ENCODE assay signal across 9 cellular contexts in genomic region chr2:1745171-1746023, GRCh38. TPM values are rescaled to one million over a fixed set of nuclear protein-coding genes. Genes with fewer than 3 reads are reported as not detected.
DNase-seq lines count a peak whose midpoint lies in the region; ATAC-seq, FAIRE-seq and TF ChIP-seq lines count a peak whose summit lies in the region.
"Had no signal": no experiment of that assay in that cellular context is flagged by ENCODE, and none has a peak within 500 bp of the region (broad histone marks: within the 10 kb centered on the region; RNA-seq: fewer than 3 reads in every experiment).

No MANE protein-coding gene starts in this region.

- no peak for TF ChIP-seq POLR2A in H1 (IDR thresholded peaks at IDR 0.05; ENCODE audit: control extremely low read depth in 1 of 2, low read depth in 2 of 2, low read length in 2 of 2)

- no peak overlapping the region; the same call in 1 of the 2 replicates for H2AK5ac ChIP-seq in H1 (ENCODE audit: low read depth, low read length)

- H3K18ac ChIP-seq in H1 (ENCODE audit: extremely low read depth, low read length): peak overlapping the region; percentile 86

- no peak overlapping the region for H3K56ac ChIP-seq in H1 (replicated peaks; ENCODE audit: insufficient read length, low read depth, low read length)

- CTCF ChIA-PET in H1 (lab: Charles Lee; ENCODE audit: partially characterized antibody): interaction anchor here (0.8 to 1.5 kb wide), 5 partner anchors 8 to 155 kb away, joined by 3 to 4 read pairs (median 3); no protein-coding TSS in a partner anchor

- H3K27me3 ChIP-seq in H1 (replicated peaks in 1 of 4; ENCODE audit: control insufficient read depth in 3 of 4, extremely low read depth in 1 of 4, insufficient read depth in 3 of 4, low read length in 3 of 4) (peaks cover 0 to 35% (median 13%) of the 10 kb centered on the region in 4 experiments; a peak in 5 of 7 replicates), upper lobe of right lung (peaks cover 18% of the 10 kb centered on the region)

- no peak overlapping the region for H3K27ac ChIP-seq in H1 (ENCODE audit: low read depth, low read length)
- peak overlapping the region; percentile 75 for H3K27ac ChIP-seq in upper lobe of right lung

- H3K4me3 ChIP-seq in H1 (ENCODE audit: extremely low read depth in 1 of 4, insufficient read depth in 2 of 4, low read depth in 3 of 4, low read length in 4 of 4) (peak overlapping the region; percentile 53 to 94 (median 70); a peak in 4 of 8 replicates), mucosa of descending colon (no peak overlapping the region), upper lobe of right lung (peak overlapping the region; percentile 67)

- no peak for FAIRE-seq in H1 (lab: Jason Lieb, UNC)

- no peak for TF ChIP-seq CTCF in H1 (IDR thresholded peaks at IDR 0.05; ENCODE audit: control extremely low read depth in 1 of 3, insufficient read depth in 1 of 3, low read depth in 1 of 3, low read length in 3 of 3)
- no peak for TF ChIP-seq CTCF in mucosa of descending colon (IDR thresholded peaks at IDR 0.05)
- no peak for TF ChIP-seq CTCF in upper lobe of right lung (IDR thresholded peaks at IDR 0.05)

- peaks cover 2% of the 10 kb centered on the region; the same call in 1 of the 2 replicates for H3K23me2 ChIP-seq in H1 (ENCODE audit: low read depth, low read length)

- no peak overlapping the region for H2AFZ ChIP-seq in H1 (ENCODE audit: low read length)

- H3K23ac ChIP-seq in H1 (ENCODE audit: insufficient read length): no peak overlapping the region

- H3K9ac ChIP-seq in H1 (replicated peaks in 1 of 4; ENCODE audit: extremely low read depth in 1 of 4, low read depth in 3 of 4, low read length in 3 of 4): no peak overlapping the region; a peak in 1 of 7 replicates

- H3K79me2 ChIP-seq in H1 (ENCODE audit: control insufficient read depth in 1 of 2, insufficient read depth in 2 of 2, low read length in 2 of 2): peaks cover 7 to 21% of the 10 kb centered on the region in 2 experiments

- H3K36me3 ChIP-seq in H1 (ENCODE audit: control insufficient read depth in 2 of 4, insufficient read depth in 4 of 4, low read length in 3 of 4) (no peaks in the 10 kb centered on the region; a peak in 1 of 8 replicates), mucosa of descending colon (ENCODE audit: low read depth) (no peaks in the 10 kb centered on the region), upper lobe of right lung (no peaks in the 10 kb centered on the region)

- no peak for TF ChIP-seq EP300 in H1 (IDR thresholded peaks at IDR 0.05; ENCODE audit: borderline replicate concordance in 1 of 2, low read depth in 2 of 2, low read length in 2 of 2)

- H3K9me3 ChIP-seq in H1 (ENCODE audit: insufficient read depth in 2 of 2, low read depth in 1 of 2, low read length in 1 of 2): no peaks in the 10 kb centered on the region
- H3K9me3 ChIP-seq in mucosa of descending colon: no peaks in the 10 kb centered on the region
- H3K9me3 ChIP-seq in upper lobe of right lung: no peaks in the 10 kb centered on the region

- H2BK120ac ChIP-seq in H1 (replicated peaks; ENCODE audit: low read depth, low read length): no peak overlapping the region

- H3K79me1 ChIP-seq in H1 (ENCODE audit: low read depth, low read length): no peaks in the 10 kb centered on the region; the same call in 1 of the 2 replicates

- no peak overlapping the region for H4K5ac ChIP-seq in H1 (ENCODE audit: insufficient read length, low read depth, low read length)

- H2BK12ac ChIP-seq in H1 (ENCODE audit: low read depth, low read length): 0 out of 2 replicates have a peak overlapping the region, but pooled peaks have one; percentile 39

- no peak overlapping the region for H3K4ac ChIP-seq in H1 (replicated peaks; ENCODE audit: insufficient read length, low read depth, low read length)

- no peak overlapping the region; the same call in 1 of the 2 replicates for H2BK5ac ChIP-seq in H1 (ENCODE audit: low read depth, low read length)

- no peak for TF ChIP-seq RAD21 in H1 (IDR thresholded peaks at IDR 0.05 in 1 of 2, conservative IDR thresholded peaks at IDR 0.05 in 1 of 2; ENCODE audit: low read depth in 2 of 2, low read length in 2 of 2)

- peak overlapping the region; percentile 76 to 83 for H3K4me2 ChIP-seq in H1 (ENCODE audit: insufficient read depth in 1 of 2, low read depth in 2 of 2, low read length in 2 of 2)

- ATAC-seq in mucosa of descending colon: no peak
- ATAC-seq in upper lobe of right lung: no peak

- H4K20me1 ChIP-seq in H1 (replicated peaks in 1 of 2; ENCODE audit: control insufficient read depth in 1 of 2, insufficient read depth in 2 of 2, low read length in 2 of 2): peaks cover 0 to 13% of the 10 kb centered on the region in 2 experiments

- no peak overlapping the region for H4K91ac ChIP-seq in H1 (replicated peaks; ENCODE audit: insufficient read length, low read length)

- POLR2A ChIA-PET in H1 (lab: Charles Lee; ENCODE audit: partially characterized antibody): interaction anchor here (0.8 to 2.0 kb wide), 6 partner anchors 14 to 120 kb away, joined by 3 to 7 read pairs (median 3); no protein-coding TSS in a partner anchor

- intact Hi-C loops in mucosa of descending colon (cut with DNase I, micrococcal nuclease): loop anchor here in 1 of 2 donors (10.0 kb wide), 2 partner anchors 71 to 151 kb away; no protein-coding TSS in a partner anchor
- intact Hi-C loops in upper lobe of right lung (cut with DNase I): loop anchor here (10.0 kb wide), 1 partner anchor 71 kb away; no protein-coding TSS in a partner anchor

- DNase-seq in activated CD8-positive, alpha-beta memory T cell treated with anti-CD3 and anti-CD28 coated beads for 24 hours: peak; percentile 57
- no peak for DNase-seq in activated CD8-positive, alpha-beta memory T cell treated with anti-CD3 and anti-CD28 coated beads, Interleukin-2, amount 50 U/mL, for 4 hours
- DNase-seq in H1 (ENCODE audit: low read depth in 1 of 2, low spot score in 2 of 2): peak in 1 of 2 experiments; percentile 48
- DNase-seq in mucosa of descending colon: peak in 2 of 3 donors; percentile 1 to 42
- DNase-seq in upper lobe of right lung: peak; percentile 65
- DNase-seq in NCI-H2029 treated with DMSO at 0.1 percent for 48 hours (lab: John Stamatoyannopoulos, UW): no peak
- DNase-seq in NCI-H1694 treated with DMSO at 0.1 percent for 48 hours (lab: John Stamatoyannopoulos, UW): no peak
- DNase-seq in SHP77 (lab: John Stamatoyannopoulos, UW): no peak
- DNase-seq: NCI-H1436 treated with DMSO at 0.1 percent for 48 hours had no signal

- 0 out of 2 replicates have a peak overlapping the region, but pooled peaks have one; percentile 14 for H4K8ac ChIP-seq in H1 (ENCODE audit: extremely low read depth, insufficient read depth, low read length)

- no peak overlapping the region for H3K14ac ChIP-seq in H1 (ENCODE audit: insufficient read length)

- H2BK15ac ChIP-seq in H1 (ENCODE audit: low read length): peak overlapping the region; percentile 99; the same call in 1 of the 2 replicates

- H2BK20ac ChIP-seq in H1 (ENCODE audit: low read length): no peak overlapping the region; the same call in 1 of the 2 replicates

- H3K4me1 ChIP-seq in H1 (replicated peaks in 1 of 4; ENCODE audit: control insufficient read depth in 3 of 4, insufficient read depth in 4 of 4, low read length in 3 of 4) (peaks cover 1 to 18% (median 6%) of the 10 kb centered on the region in 4 experiments; a peak in 5 of 7 replicates), mucosa of descending colon (ENCODE audit: low read depth) (peaks cover 5% of the 10 kb centered on the region), upper lobe of right lung (peaks cover 3% of the 10 kb centered on the region)

- 86% methylated on average over 16 of the region's 26 CpGs; no CpG with 5 or more reads in 1 of the 2 experiments for WGBS in H1 (ENCODE audit: extremely low coverage in 1 of 2, insufficient coverage in 1 of 2, insufficient read length in 1 of 2, insufficient replicate concordance in 2 of 2, low coverage in 1 of 2, low lambda C conversion rate in 2 of 2, missing lambda C conversion rate in 1 of 2), 2 experiments

TF ChIP-seq in H1, 55 proteins besides CTCF, POLR2A, EP300 and RAD21:
- TF ChIP-seq, protein P1, sequence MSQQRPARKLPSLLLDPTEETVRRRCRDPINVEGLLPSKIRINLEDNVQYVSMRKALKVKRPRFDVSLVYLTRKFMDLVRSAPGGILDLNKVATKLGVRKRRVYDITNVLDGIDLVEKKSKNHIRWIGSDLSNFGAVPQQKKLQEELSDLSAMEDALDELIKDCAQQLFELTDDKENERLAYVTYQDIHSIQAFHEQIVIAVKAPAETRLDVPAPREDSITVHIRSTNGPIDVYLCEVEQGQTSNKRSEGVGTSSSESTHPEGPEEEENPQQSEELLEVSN (IDR thresholded peaks at IDR 0.05): 0 out of 2 replicates have a peak, but pooled peaks have one; percentile 3
- no peak for TF ChIP-seq RFX5 (IDR thresholded peaks at IDR 0.05; ENCODE audit: borderline replicate concordance, low read depth, low read length)

RNA-seq across cellular contexts. Expression of gene PXDN, which starts 1.1 kb away (rescaled TPM):
- 131 and 141 TPM in 2 replicates for total RNA-seq in H1 (2021; fragmentation: NEBNext Ultra II Directional; extraction: Animal tissue kit (Norgen Biotek cat#: 25700))
- polyA plus RNA-seq in H1 (2011; rRNA removed): 104 and 204 TPM in 2 replicates
- 80.0 TPM for polyA plus RNA-seq in H1 (2011; cell fraction: cytosol; rRNA removed)
- polyA plus RNA-seq in H1 (2011; cell fraction: nucleus; rRNA removed): 206 TPM
- polyA plus RNA-seq in H1 (2012, experiment 1 of 2): 74.0 to 91.4 TPM (median 80.3 TPM) in 4 replicates
- 31.1 TPM for polyA plus RNA-seq in H1 (2012, experiment 2 of 2)
- polyA plus RNA-seq in H1 (2013, experiment 1 of 2): 208 TPM
- 187 TPM for polyA plus RNA-seq in H1 (2013, experiment 2 of 2)
- polyA minus RNA-seq in H1 (2011; rRNA and poly(A)+ RNA removed): 68.1 and 71.5 TPM in 2 replicates
- polyA minus RNA-seq in H1 (2011; cell fraction: cytosol; rRNA and poly(A)+ RNA removed): 54.3 TPM
- 58.5 TPM for polyA minus RNA-seq in H1 (2011; cell fraction: nucleus; rRNA and poly(A)+ RNA removed)
- 10 to 100 TPM in 2 of 3 donors, 1 to 10 TPM in 1; 9.3 to 52.4 (median 11.9) TPM for total RNA-seq in mucosa of descending colon
- total RNA-seq in upper lobe of right lung: 58.4 TPM

Comparison
In these comparisons a context has a peak if more than half of its experiments do, and no peak if none do; other contexts are left out.
1. DNase-seq: peak in activated CD8-positive, alpha-beta memory T cell treated with anti-CD3 and anti-CD28 coated beads for 24 hours (single experiment), mucosa of descending colon (2 of 3) and upper lobe of right lung (single experiment); none in activated CD8-positive, alpha-beta memory T cell treated with anti-CD3 and anti-CD28 coated beads, Interleukin-2, amount 50 U/mL, for 4 hours (single experiment), NCI-H2029 treated with DMSO at 0.1 percent for 48 hours (single experiment), NCI-H1694 treated with DMSO at 0.1 percent for 48 hours (single experiment) and SHP77 (0 of 2).